In genomic region chr19:49150106-49150943, GRCh38 we compare ENCODE assay signal across 8 cellular contexts. TPM values are rescaled to one million over a fixed set of nuclear protein-coding genes. Genes with fewer than 3 reads are reported as not detected.
DNase-seq lines count a peak whose midpoint lies in the region; ATAC-seq, FAIRE-seq and TF ChIP-seq lines count a peak whose summit lies in the region.

No MANE protein-coding gene starts in this region.

- ATAC-seq in heart right ventricle (peak; percentile 60 to 79 (median 73)), GM19035 (IDR thresholded peaks at IDR 0.05; ENCODE audit: unreplicated experiment) (no peak)

- H3K79me2 ChIP-seq in osteoblast (ENCODE audit: insufficient read depth, low read length) = no peaks in the 10 kb centered on the region

- H3K36me3 ChIP-seq in ascending aorta = no peaks in the 10 kb centered on the region
- H3K36me3 ChIP-seq in heart right ventricle = no peaks in the 10 kb centered on the region
- no peaks in the 10 kb centered on the region for H3K36me3 ChIP-seq in osteoblast (ENCODE audit: insufficient read depth, low read length)

- H3K4me1 ChIP-seq in ascending aorta (peaks cover 5 to 25% of the 10 kb centered on the region in 2 donors), heart right ventricle (peaks cover 12 to 59% (median 44%) of the 10 kb centered on the region in 9 donors), osteoblast (ENCODE audit: insufficient read depth, low read length) (peaks cover 28% of the 10 kb centered on the region)

- H3K27me3 ChIP-seq in ascending aorta (no peaks in the 10 kb centered on the region), heart right ventricle (peaks cover 0 to 40% (median 0%) of the 10 kb centered on the region in 7 donors), osteoblast (ENCODE audit: insufficient read depth, low read length) (no peaks in the 10 kb centered on the region)

- intact Hi-C loops in ascending aorta (cut with DNase I) = no loop called here
- intact Hi-C loops in heart right ventricle (cut with DNase I) = loop anchor here in 3 of 10 donors (5.0 to 10.0 kb wide), 3 partner anchors 33 to 156 kb away; partner anchors contain the start of genes C19orf73 (in 1 of the 3), GYS1 (in 1 of the 3), PPFIA3 (in 1 of the 3) and RUVBL2 (in 1 of the 3)

- WGBS in heart right ventricle, 2 donors = 1% methylated on average over 64 to 74 of the region's 75 CpGs

- H2AFZ ChIP-seq in osteoblast (ENCODE audit: low read length) = peak overlapping the region; percentile 95

- H3K27ac ChIP-seq in ascending aorta = peak overlapping the region; percentile 71 to 82
- H3K27ac ChIP-seq in heart right ventricle = peak overlapping the region; percentile 75 to 97 (median 84)
- H3K27ac ChIP-seq in osteoblast (ENCODE audit: low read depth, low read length) = peak overlapping the region; percentile 60

- no peaks in the 10 kb centered on the region for H3K9me3 ChIP-seq in ascending aorta
- H3K9me3 ChIP-seq in heart right ventricle = no peaks in the 10 kb centered on the region
- H3K9me3 ChIP-seq in osteoblast (ENCODE audit: low read depth, low read length) = no peaks in the 10 kb centered on the region

- no peak for TF ChIP-seq CTCF in ascending aorta (IDR thresholded peaks at IDR 0.05)
- peak in 1 of 9 donors; percentile 6 for TF ChIP-seq CTCF in heart right ventricle (IDR thresholded peaks at IDR 0.05)
- no peak for TF ChIP-seq CTCF in osteoblast (IDR thresholded peaks at IDR 0.05; ENCODE audit: extremely low read depth, low read depth, low read length)

- H3K4me2 ChIP-seq in osteoblast (ENCODE audit: insufficient read depth, low read length) = peak overlapping the region; percentile 98

- no peaks in the 10 kb centered on the region for H4K20me1 ChIP-seq in osteoblast (ENCODE audit: insufficient read depth, low read length)

- FAIRE-seq in G401.6 (lab: Jason Lieb, UNC) = peak; percentile 89

- DNase-seq in MV-4-11 (lab: John Stamatoyannopoulos, UW) (peak; percentile 95), SHP77 treated with DMSO at 0.1 percent for 48 hours (lab: John Stamatoyannopoulos, UW) (peak; percentile 63), ascending aorta (ENCODE audit: low spot score in 2 of 2) (peak in 1 of 2 donors; percentile 89), heart right ventricle (peak; percentile 82 to 87), osteoblast (ENCODE audit: insufficient read length, low spot score, missing footprints) (peak; percentile 97), activated gamma-delta T cell (lab: John Stamatoyannopoulos, UW) (no peak)

- H3K4me3 ChIP-seq in ascending aorta (peak overlapping the region; percentile 55 to 89), heart right ventricle (peak overlapping the region; percentile 59 to 91 (median 69)), osteoblast (ENCODE audit: insufficient read depth, low read length) (peak overlapping the region; percentile 92)

RNA-seq across cellular contexts. Expression of gene HRC, which starts 4.9 kb away (rescaled TPM):
- total RNA-seq in ascending aorta (not detected), heart right ventricle (1,000 to 10,000 TPM in 6 of 10 donors, 100 to 1,000 TPM in 4; 901 to 1,557 (median 1,052) TPM), osteoblast (not detected in 2 replicates)
- 100 to 1,000 TPM; 331 to 710 TPM for polyA plus RNA-seq in heart right ventricle

RNA-seq across cellular contexts. Expression of gene TRPM4, which starts 7.3 kb away (rescaled TPM):
- total RNA-seq in ascending aorta (63.4 TPM), heart right ventricle (10 to 100 TPM; 21.7 to 38.5 (median 33.0) TPM), osteoblast (15.9 and 20.6 TPM in 2 replicates)
- 100 to 1,000 TPM in 1 of 2 donors, 10 to 100 TPM in 1; 20.4 to 100 TPM for polyA plus RNA-seq in heart right ventricle

RNA-seq across cellular contexts. Expression of gene PPFIA3, which starts 31.0 kb away (rescaled TPM):
- total RNA-seq in ascending aorta = 33.3 TPM
- 1 to 10 TPM; 3.6 to 7.0 (median 5.8) TPM for total RNA-seq in heart right ventricle
- 10 to 100 TPM; 15.4 to 16.7 TPM for polyA plus RNA-seq in heart right ventricle
- 1.1 and 1.2 TPM in 2 replicates for total RNA-seq in osteoblast

RNA-seq across cellular contexts. Expression of gene C19orf73, which starts 31.4 kb away (rescaled TPM):
- not detected for total RNA-seq in ascending aorta
- total RNA-seq in heart right ventricle = 1 to 10 TPM in 5 of 10 donors, under 1 TPM in 5; 0.64 to 2.3 (median 1.0) TPM
- 1 to 10 TPM; 1.9 to 5.4 TPM for polyA plus RNA-seq in heart right ventricle
- 0.36 TPM in 1 of 2 replicates, not detected in the other for total RNA-seq in osteoblast

RNA-seq across cellular contexts. Expression of gene LIN7B, which starts 36.2 kb away (rescaled TPM):
- 42.1 TPM for total RNA-seq in ascending aorta
- 10 to 100 TPM; 17.6 to 26.7 (median 23.0) TPM for total RNA-seq in heart right ventricle
- 10 to 100 TPM; 25.9 to 38.5 TPM for polyA plus RNA-seq in heart right ventricle
- 5.6 and 6.2 TPM in 2 replicates for total RNA-seq in osteoblast

Comparison
In these comparisons a context has a peak if more than half of its experiments do, and no peak if none do; other contexts are left out.
1. RNA of gene HRC, which starts 4.9 kb away (total RNA-seq): 901 to 1,557 TPM in heart right ventricle; not detected in ascending aorta (single experiment) and not detected in osteoblast; every median in the first group is over 100 times any median in the second.
2. Peak in every context shown above with its lines, with median percentiles within 50 percentile points of each other: H3K27ac ChIP-seq and H3K4me3 ChIP-seq.